8 cellular contexts compared by ENCODE assay signal in the genomic region with DNA sequence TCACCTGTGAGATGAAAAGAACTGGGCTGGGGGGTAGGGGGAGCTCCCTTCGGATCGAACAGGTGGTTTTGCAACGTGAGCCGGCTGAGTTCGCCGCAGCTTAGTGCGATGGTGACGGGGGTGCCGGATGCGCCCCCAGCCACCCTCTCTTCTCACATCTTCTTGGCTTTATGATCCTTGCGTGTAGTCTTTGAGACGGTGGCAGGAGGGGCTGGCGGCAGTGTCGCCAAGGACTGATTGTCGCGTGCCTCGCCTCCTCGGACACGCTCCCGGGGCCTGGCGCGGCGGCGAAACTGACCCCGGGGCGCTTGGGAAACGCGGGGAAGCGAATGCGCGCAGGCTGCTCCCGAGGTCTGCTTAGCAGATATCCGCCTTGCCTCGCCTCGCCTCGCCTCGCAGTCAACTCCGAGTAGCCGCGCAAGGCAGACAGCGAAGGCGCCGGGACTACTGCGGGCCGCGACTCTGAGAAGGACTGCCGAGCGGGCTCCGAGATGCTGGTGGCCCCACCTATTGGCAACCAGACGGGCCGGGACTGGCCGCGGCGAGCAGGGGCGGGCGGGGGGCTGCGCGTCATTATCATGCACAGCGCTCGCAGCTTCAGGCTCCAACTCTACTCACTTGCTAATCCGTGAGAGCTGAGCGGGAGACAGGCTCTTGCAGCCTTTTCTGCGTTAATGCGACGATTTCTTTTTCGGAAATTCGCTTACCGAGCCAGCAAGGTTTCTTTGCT. TPM values are rescaled to one million over a fixed set of nuclear protein-coding genes. Genes with fewer than 3 reads are reported as not detected.
DNase-seq lines count a peak whose midpoint lies in the region; ATAC-seq and TF ChIP-seq lines count a peak whose summit lies in the region.

No MANE protein-coding gene starts in this region.

- no peaks in the 10 kb centered on the region for H3K4me1 ChIP-seq in RWPE2 (ENCODE audit: insufficient read depth, poor library complexity, severe bottlenecking)

- no peak for DNase-seq in stimulated activated naive CD8-positive, alpha-beta T cell treated with anti-CD3 and anti-CD28 coated beads, Interleukin-15, Interleukin-2, amounts not matched to agents 100 U/mL and 50 U/mL, for 24 hours
- DNase-seq in stimulated activated naive CD8-positive, alpha-beta T cell treated with anti-CD3 and anti-CD28 coated beads, Interleukin-15, amount 100 ng/mL, for 72 hours, result no peak
- DNase-seq in RWPE2 (ENCODE audit: low spot score), result peak; percentile 74
- DNase-seq in fibroblast of mammary gland (ENCODE audit: low read depth), result peak; percentile 3
- peak; percentile 50 for DNase-seq in myocyte (ENCODE audit: low read depth)
- DNase-seq in COLO829 (ENCODE audit: low spot score), result no peak
- DNase-seq in stimulated activated CD4-positive, alpha-beta T cell treated with anti-CD3 and anti-CD28 coated beads, Interleukin-4, amount 100 ng/mL, for 1 hour, result no peak

- peaks cover 10% of the 10 kb centered on the region for H3K4me1 Mint-ChIP-seq in stimulated activated naive CD8-positive, alpha-beta T cell treated with anti-CD3 and anti-CD28 coated beads, Interleukin-15, amount 100 ng/mL, for 72 hours

- H3K4me3 ChIP-seq in RWPE2 (ENCODE audit: severe bottlenecking) (peak overlapping the region; percentile 19), fibroblast of mammary gland (ENCODE audit: control insufficient read depth, low read depth, low read length) (no peak overlapping the region)

- no peak overlapping the region for H3K27ac ChIP-seq in RWPE2 (ENCODE audit: poor library complexity, severe bottlenecking)

- H3K36me3 ChIP-seq in RWPE2 (ENCODE audit: low read depth), result no peaks in the 10 kb centered on the region

- peaks cover 41% of the 10 kb centered on the region for H3K27me3 Mint-ChIP-seq in stimulated activated naive CD8-positive, alpha-beta T cell treated with anti-CD3 and anti-CD28 coated beads, Interleukin-15, amount 100 ng/mL, for 72 hours

- peaks cover 0 to 7% of the 10 kb centered on the region in 2 donors for H3K9me3 Mint-ChIP-seq in stimulated activated naive CD8-positive, alpha-beta T cell treated with anti-CD3 and anti-CD28 coated beads, Interleukin-15, amount 100 ng/mL, for 72 hours

- H3K27ac Mint-ChIP-seq in stimulated activated naive CD8-positive, alpha-beta T cell treated with anti-CD3 and anti-CD28 coated beads, Interleukin-15, amount 100 ng/mL, for 72 hours, result no peak overlapping the region

- peaks cover 77% of the 10 kb centered on the region for H3K27me3 ChIP-seq in RWPE2 (ENCODE audit: insufficient read depth, poor library complexity, severe bottlenecking)

- ATAC-seq in stimulated activated naive CD8-positive, alpha-beta T cell treated with anti-CD3 and anti-CD28 coated beads, Interleukin-15, Interleukin-2, amounts not matched to agents 100 U/mL and 50 U/mL, for 24 hours, result peak; percentile 14
- no peak for ATAC-seq in stimulated activated naive CD8-positive, alpha-beta T cell treated with anti-CD3 and anti-CD28 coated beads, Interleukin-15, amount 100 ng/mL, for 72 hours
- ATAC-seq in RWPE2 (ENCODE audit: low read depth) (peak; percentile 82), GM19035 (IDR thresholded peaks at IDR 0.05; ENCODE audit: unreplicated experiment) (no peak)

- H3K4me3 Mint-ChIP-seq in stimulated activated naive CD8-positive, alpha-beta T cell treated with anti-CD3 and anti-CD28 coated beads, Interleukin-15, amount 100 ng/mL, for 72 hours, result no peak overlapping the region

- no peaks in the 10 kb centered on the region for H3K9me3 ChIP-seq in RWPE2 (ENCODE audit: severe bottlenecking)

- no peak for TF ChIP-seq CTCF in RWPE2 (IDR thresholded peaks at IDR 0.05; ENCODE audit: poor library complexity, severe bottlenecking)
- no peak for TF ChIP-seq CTCF in fibroblast of mammary gland (conservative IDR thresholded peaks at IDR 0.05; ENCODE audit: control insufficient read depth, insufficient read depth, low read depth, low read length)

RNA-seq across cellular contexts. Expression of gene GRID2, which starts 1.5 kb away (rescaled TPM):
- 0.05 and 0.16 TPM in 2 replicates for total RNA-seq in myocyte
- polyA plus RNA-seq in myocyte (2012), result not detected

Comparison
In these comparisons a context has a peak if more than half of its experiments do, and no peak if none do; other contexts are left out.
1. ATAC-seq: peak in stimulated activated naive CD8-positive, alpha-beta T cell treated with anti-CD3 and anti-CD28 coated beads, Interleukin-15, Interleukin-2, amounts not matched to agents 100 U/mL and 50 U/mL, for 24 hours (single experiment) and RWPE2 (single experiment); none in stimulated activated naive CD8-positive, alpha-beta T cell treated with anti-CD3 and anti-CD28 coated beads, Interleukin-15, amount 100 ng/mL, for 72 hours (single experiment) and GM19035 (single experiment).
2. DNase-seq: peak in RWPE2 (single experiment), fibroblast of mammary gland (single experiment) and myocyte (single experiment); none in stimulated activated naive CD8-positive, alpha-beta T cell treated with anti-CD3 and anti-CD28 coated beads, Interleukin-15, Interleukin-2, amounts not matched to agents 100 U/mL and 50 U/mL, for 24 hours (single experiment), stimulated activated naive CD8-positive, alpha-beta T cell treated with anti-CD3 and anti-CD28 coated beads, Interleukin-15, amount 100 ng/mL, for 72 hours (0 of 2), COLO829 (single experiment) and stimulated activated CD4-positive, alpha-beta T cell treated with anti-CD3 and anti-CD28 coated beads, Interleukin-4, amount 100 ng/mL, for 1 hour (single experiment).